ENCODE assay signal across 26 cellular contexts in genomic region chr12:33828326-33828725, GRCh38.
DNase-seq lines count a peak whose midpoint lies in the region; ATAC-seq and TF ChIP-seq lines count a peak whose summit lies in the region.
"Had no signal": no experiment of that assay in that cellular context is flagged by ENCODE, and none has a peak within 500 bp of the region (broad histone marks: within the 10 kb centered on the region; RNA-seq: fewer than 3 reads in every experiment).

No MANE protein-coding gene starts in this region.

- no peaks in the 10 kb centered on the region for H3K9me2 ChIP-seq in PC-3 (replicated peaks; ENCODE audit: low read length)

- no TSS peak for BruUV-seq in PC-3 (replicated peaks; lab: Mats Ljungman, UMichigan)

- no peak overlapping the region for H3K9ac ChIP-seq in PC-3 (ENCODE audit: low read length)
- H3K9ac ChIP-seq: BLaER1 treated with 17β-estradiol and CSF1 and Interleukin-3, amounts not matched to agents 10 nM and 100 nM had no signal

- no peaks in the 10 kb centered on the region for H3K27me3 ChIP-seq in PC-3 (ENCODE audit: low read length)
- H3K27me3 ChIP-seq: ascending aorta; BLaER1 treated with 17β-estradiol and CSF1 and Interleukin-3, amounts not matched to agents 10 nM and 100 nM; cardiac muscle cell had no signal

- ATAC-seq in PC-3 (no peak), GM19397 (IDR thresholded peaks at IDR 0.05; ENCODE audit: unreplicated experiment) (no peak)
- ATAC-seq: left ventricle myocardium superior; stimulated activated naive B cell treated with anti-CD40 and anti-IgM and Interleukin-4, amounts not matched to agents 10 μg/mL and 1 μg/mL and 100 μg/mL, for 72 hours had no signal

- H4K20me1 ChIP-seq in PC-3 (ENCODE audit: low read length): no peaks in the 10 kb centered on the region
- H4K20me1 ChIP-seq: BLaER1 treated with 17β-estradiol and CSF1 and Interleukin-3, amounts not matched to agents 10 nM and 100 nM had no signal

- no peak overlapping the region for H3K4me2 ChIP-seq in PC-3 (ENCODE audit: low read length)
- H3K4me2 ChIP-seq: BLaER1 treated with 17β-estradiol and CSF1 and Interleukin-3, amounts not matched to agents 10 nM and 100 nM had no signal

- no peaks in the 10 kb centered on the region for H3K9me3 ChIP-seq in PC-3 (ENCODE audit: low read length)
- H3K9me3 ChIP-seq: ascending aorta; BLaER1 treated with 17β-estradiol and CSF1 and Interleukin-3, amounts not matched to agents 10 nM and 100 nM had no signal

- intact Hi-C loops in PC-3 (cut with micrococcal nuclease): no loop called here

- no peak overlapping the region for H3K27ac ChIP-seq in PC-3 (ENCODE audit: low read length)
- H3K27ac ChIP-seq: ascending aorta; BLaER1 treated with 17β-estradiol and CSF1 and Interleukin-3, amounts not matched to agents 10 nM and 100 nM; cardiac muscle cell had no signal

- no peak overlapping the region for H2AFZ ChIP-seq in PC-3 (ENCODE audit: low read length)

- H3K4me1 ChIP-seq in PC-3 (ENCODE audit: insufficient read depth, low read length): peaks cover 16% of the 10 kb centered on the region
- H3K4me1 ChIP-seq: ascending aorta; BLaER1 treated with 17β-estradiol and CSF1 and Interleukin-3, amounts not matched to agents 10 nM and 100 nM had no signal

- H3K4me3 ChIP-seq in PC-3 (ENCODE audit: low read length): no peak overlapping the region
- H3K4me3 ChIP-seq in epithelial cell of esophagus (ENCODE audit: low read length): no peak overlapping the region
- H3K4me3 ChIP-seq: ascending aorta; BLaER1 treated with 17β-estradiol and CSF1 and Interleukin-3, amounts not matched to agents 10 nM and 100 nM; cardiac muscle cell had no signal

- CTCF ChIA-PET in PC-3 (lab: Charles Lee): no interaction called here

- TF ChIP-seq CTCF in PC-3 (conservative IDR thresholded peaks at IDR 0.05; ENCODE audit: low read depth, low read length) (no peak), epithelial cell of esophagus (IDR thresholded peaks at IDR 0.05; ENCODE audit: insufficient read depth, low read depth, low read length, missing control alignments) (no peak)

- no peaks in the 10 kb centered on the region for H3K36me3 ChIP-seq in PC-3 (ENCODE audit: low read depth, low read length)
- H3K36me3 ChIP-seq: ascending aorta; BLaER1 treated with 17β-estradiol and CSF1 and Interleukin-3, amounts not matched to agents 10 nM and 100 nM; cardiac muscle cell had no signal

- no peaks in the 10 kb centered on the region for H3F3A ChIP-seq in PC-3 (ENCODE audit: low read length, unreplicated experiment)

- H3K79me2 ChIP-seq in PC-3 (ENCODE audit: low read length): no peaks in the 10 kb centered on the region

- DNase-seq in HS-27A (ENCODE audit: low read depth) (peak; percentile 93), LHCN-M2 (ENCODE audit: low read depth) (peak; percentile 78), PC-3 (peak; percentile 48), epithelial cell of esophagus (ENCODE audit: low read depth) (peak; percentile 29), dedifferentiated amniotic fluid mesenchymal stem cell (ENCODE audit: extremely low spot score) (no peak), HPDE6-E6E7 (ENCODE audit: extremely low spot score) (no peak)
- DNase-seq in activated T-cell treated with anti-CD3 and anti-CD28 coated beads, Interleukin-2, amount 50 U/mL, for 1 hour: no peak
- DNase-seq: activated CD4-positive, alpha-beta T cell treated with anti-CD3 and anti-CD28 coated beads, Interleukin-2, amount 10 ng/mL, durations not matched to agents 24 days and 14 days; activated gamma-delta T cell; activated naive CD8-positive, alpha-beta T cell treated with anti-CD3 and anti-CD28 coated beads for 36 hours; DMS79; effector CD4-positive, alpha-beta T cell; glutamatergic neuron; IMR-90; left ventricle myocardium superior; NCI-H1105 treated with DMSO at 0.1 percent for 48 hours; NCI-H2081; NCI-H510A; NK-92 treated with Interleukin-12 subunit alpha and Interleukin-12 subunit beta, amount 100 ng/mL, for 24 hours; SIG-M5; small intestine; stimulated activated naive B cell treated with anti-CD40 and anti-IgM and Interleukin-4, amounts not matched to agents 10 μg/mL and 1 μg/mL and 100 μg/mL, for 72 hours had no signal

- POLR2A ChIA-PET in PC-3 (lab: Charles Lee; ENCODE audit: unreplicated experiment): no interaction called here

Comparison
In these comparisons a context has a peak if more than half of its experiments do, and no peak if none do; other contexts are left out.
1. DNase-seq: peak in HS-27A (single experiment), LHCN-M2 (single experiment), PC-3 (single experiment) and epithelial cell of esophagus (single experiment); none in dedifferentiated amniotic fluid mesenchymal stem cell (single experiment), HPDE6-E6E7 (single experiment) and activated T-cell treated with anti-CD3 and anti-CD28 coated beads, Interleukin-2, amount 50 U/mL, for 1 hour (single experiment).